ENCODE assay signal across 28 cellular contexts in genomic region chr18:35880788-35881455, GRCh38.
"Had no signal": no experiment of that assay in that cellular context is flagged by ENCODE, and none has a peak within 500 bp of the region (broad histone marks: within the 10 kb centered on the region; RNA-seq: fewer than 3 reads in every experiment).

No MANE protein-coding gene starts in this region.

- H3K4me1 Mint-ChIP-seq: immature natural killer cell; memory B cell; natural killer cell; stimulated activated memory B cell treated with anti-CD40 and anti-IgM and Interleukin-4, amounts not matched to agents 10 μg/mL and 1 μg/mL and 100 μg/mL, for 72 hours had no signal

- H3K36me3 Mint-ChIP-seq: immature natural killer cell; memory B cell; natural killer cell; stimulated activated memory B cell treated with anti-CD40 and anti-IgM and Interleukin-4, amounts not matched to agents 10 μg/mL and 1 μg/mL and 100 μg/mL, for 72 hours; type B pancreatic cell had no signal

- H3K4me2 ChIP-seq: smooth muscle cell had no signal

- H3K27me3 Mint-ChIP-seq: type B pancreatic cell had no signal

- H3K27ac Mint-ChIP-seq: immature natural killer cell; memory B cell; natural killer cell; stimulated activated memory B cell treated with anti-CD40 and anti-IgM and Interleukin-4, amounts not matched to agents 10 μg/mL and 1 μg/mL and 100 μg/mL, for 72 hours; type B pancreatic cell had no signal

- H3K36me3 ChIP-seq: gastroesophageal sphincter, heart right ventricle, lower lobe of right lung, prostate gland, right atrium auricular region, tibial artery had no signal

- ATAC-seq: esophagus mucosa; foreskin keratinocyte; gastroesophageal sphincter; heart right ventricle; left ventricle myocardium superior; lower lobe of right lung; natural killer cell; sciatic nerve; stimulated activated memory B cell treated with anti-CD40 and anti-IgM and Interleukin-4, amounts not matched to agents 10 μg/mL and 1 μg/mL and 100 μg/mL, for 72 hours; stimulated activated naive CD8-positive, alpha-beta T cell treated with anti-CD3 and anti-CD28 coated beads, Interleukin-15, Interleukin-2, amounts not matched to agents 100 U/mL and 50 U/mL, for 24 hours had no signal

- H3K9me3 Mint-ChIP-seq: memory B cell; natural killer cell; neural crest cell; stimulated activated memory B cell treated with anti-CD40 and anti-IgM and Interleukin-4, amounts not matched to agents 10 μg/mL and 1 μg/mL and 100 μg/mL, for 72 hours had no signal

- H3K9me3 ChIP-seq: gastroesophageal sphincter, lower lobe of right lung, prostate gland, right atrium auricular region, testis, tibial artery had no signal

- H3K27me3 ChIP-seq: foreskin keratinocyte, gastroesophageal sphincter, heart right ventricle, right atrium auricular region, testis, tibial artery had no signal

- H3K4me3 Mint-ChIP-seq: immature natural killer cell; memory B cell; natural killer cell; neural crest cell; stimulated activated memory B cell treated with anti-CD40 and anti-IgM and Interleukin-4, amounts not matched to agents 10 μg/mL and 1 μg/mL and 100 μg/mL, for 72 hours; type B pancreatic cell had no signal

- DNase-seq: dermis blood vessel endothelial cell; foreskin keratinocyte; glutamatergic neuron; heart right ventricle; hippocampal formation; immature natural killer cell; left ventricle myocardium superior; lower lobe of right lung; natural killer cell; stimulated activated CD4-positive, alpha-beta T cell treated with anti-CD3 and anti-CD28 coated beads, Interleukin-2, amount 100 ng/mL, for 24 hours; stimulated activated CD4-positive, alpha-beta T cell treated with anti-CD3 and anti-CD28 coated beads, Interleukin-4, amount 100 ng/mL, for 4 hours; stimulated activated naive CD8-positive, alpha-beta T cell treated with anti-CD3 and anti-CD28 coated beads, Interleukin-15, Interleukin-2, amounts not matched to agents 100 U/mL and 50 U/mL, for 24 hours; substantia nigra; testis; tibial artery had no signal

- FAIRE-seq: keratinocyte had no signal

- H3K27ac ChIP-seq: coronary artery, epithelial cell of prostate, foreskin keratinocyte, gastroesophageal sphincter, heart right ventricle, lower lobe of right lung, prostate gland, right atrium auricular region, testis, tibial artery had no signal

- H3K4me3 ChIP-seq: coronary artery, gastroesophageal sphincter, heart right ventricle, lower lobe of right lung, prostate gland, right atrium auricular region, smooth muscle cell, testis, tibial artery had no signal

- H3K4me1 ChIP-seq: gastroesophageal sphincter, heart right ventricle, lower lobe of right lung, prostate gland, testis, tibial artery had no signal
